In genomic region chr17:38705803-38706624, GRCh38 we compare ENCODE assay signal across 8 cellular contexts. TPM values are rescaled to one million over a fixed set of nuclear protein-coding genes. Genes with fewer than 3 reads are reported as not detected.
A peak's percentile ranks its signal among the peaks of the same experiment; 100 is the strongest.
DNase-seq lines count a peak whose midpoint lies in the region; TF ChIP-seq lines count a peak whose summit lies in the region.

No MANE protein-coding gene starts in this region.

- peak overlapping the region; percentile 95 for H3K4me2 ChIP-seq in Loucy (ENCODE audit: low read depth, low read length, poor library complexity, severe bottlenecking)

- no peak overlapping the region for H3K27ac ChIP-seq in endodermal cell (ENCODE audit: low read depth, low read length)
- peak overlapping the region; percentile 69 for H3K27ac ChIP-seq in temporal lobe (ENCODE audit: low read depth, low read length)

- in situ Hi-C loops in Caki2 (cut with HindIII; ENCODE audit: low pct_unique_long_range_greater_than_20kb, low sequenced_read_pairs), result no loop called here

- 0% methylated on average over 8 to 43 of the region's 44 CpGs for WGBS in endodermal cell (ENCODE audit: insufficient coverage in 1 of 2, insufficient read length in 1 of 2), 2 experiments

- H3K79me2 ChIP-seq in Loucy (ENCODE audit: insufficient read depth, low read length), result peaks cover 72% of the 10 kb centered on the region

- H3K27me3 ChIP-seq in Loucy (ENCODE audit: insufficient read depth, low read length, poor library complexity, severe bottlenecking), result no peaks in the 10 kb centered on the region
- H3K27me3 ChIP-seq in endodermal cell (ENCODE audit: control insufficient read depth, insufficient read depth, low read length, poor library complexity, severe bottlenecking), result peaks cover 15% of the 10 kb centered on the region

- H3K4me3 ChIP-seq in Loucy (ENCODE audit: low read length, poor library complexity, severe bottlenecking) (peak overlapping the region; percentile 93), endodermal cell (ENCODE audit: low read length) (peak overlapping the region; percentile 91)

- no peak overlapping the region for H2AFZ ChIP-seq in Loucy (ENCODE audit: low read length)

- H3K9me3 ChIP-seq in Loucy (ENCODE audit: insufficient read depth, low read depth, low read length) (no peaks in the 10 kb centered on the region), endodermal cell (ENCODE audit: control insufficient read depth, low read length) (no peaks in the 10 kb centered on the region)

- peaks cover 50% of the 10 kb centered on the region for H3K4me1 Mint-ChIP-seq in endodermal cell

- H3K9ac ChIP-seq in Loucy (ENCODE audit: low read depth, low read length, poor library complexity, severe bottlenecking) (peak overlapping the region; percentile 86), endodermal cell (ENCODE audit: extremely low read depth, low read length, poor library complexity, severe bottlenecking) (peak overlapping the region; percentile 55)

- no peaks in the 10 kb centered on the region for H3K9me3 Mint-ChIP-seq in endodermal cell

- H3K36me3 ChIP-seq in Loucy (ENCODE audit: insufficient read depth, low read length) (peaks cover 10% of the 10 kb centered on the region; the same call in 1 of the 2 replicates), endodermal cell (ENCODE audit: control insufficient read depth, insufficient read depth, low read length) (peaks cover 36% of the 10 kb centered on the region)

- H3K4me1 ChIP-seq in Loucy (ENCODE audit: insufficient read depth, low read length, poor library complexity, severe bottlenecking) (peaks cover 50% of the 10 kb centered on the region), endodermal cell (ENCODE audit: control insufficient read depth, insufficient read depth, low read length) (peaks cover 9% of the 10 kb centered on the region)

- peak; percentile 33 for DNase-seq in Caki2 (ENCODE audit: low read depth)
- peak; percentile 45 for DNase-seq in activated CD4-positive, alpha-beta T cell treated with anti-CD3 and anti-CD28 coated beads for 48 hours
- DNase-seq in endodermal cell, result peak; percentile 88
- DNase-seq in midbrain (lab: John Stamatoyannopoulos, UW), result peak; percentile 33
- DNase-seq in cortex of kidney (lab: John Stamatoyannopoulos, UW), result no peak
- no peak for DNase-seq in SIG-M5 (lab: John Stamatoyannopoulos, UW)

- H3K36me3 Mint-ChIP-seq in endodermal cell (ENCODE audit: low read depth), result peaks cover 28% of the 10 kb centered on the region

- no peaks in the 10 kb centered on the region for H3K9me2 ChIP-seq in Loucy (replicated peaks; ENCODE audit: low read depth, low read length)

- H3K27me3 Mint-ChIP-seq in endodermal cell (ENCODE audit: insufficient read depth), result peaks cover 31% of the 10 kb centered on the region

- H3K4me3 Mint-ChIP-seq in endodermal cell, result peak overlapping the region; percentile 83

- H3F3A ChIP-seq in Loucy (ENCODE audit: low read depth), result peaks cover 7% of the 10 kb centered on the region

- TF ChIP-seq CTCF in Loucy (conservative IDR thresholded peaks at IDR 0.05; ENCODE audit: low read length), result no peak
- TF ChIP-seq CTCF in endodermal cell (conservative IDR thresholded peaks at IDR 0.05), result no peak

- peaks cover 46% of the 10 kb centered on the region for H4K20me1 ChIP-seq in Loucy (ENCODE audit: insufficient read depth, low read length, poor library complexity, severe bottlenecking)

- H3K27ac Mint-ChIP-seq in endodermal cell, result peak overlapping the region; percentile 89

RNA-seq across cellular contexts. Expression of gene MLLT6, which starts 0.9 kb away (rescaled TPM):
- total RNA-seq in Caki2 (2014; rRNA removed; shearing (Covaris generic); ENCODE audit: low replicate concordance), result 22.8 and 27.9 TPM in 2 replicates
- 100 to 1,000 TPM; 112 to 127 TPM for total RNA-seq in endodermal cell
- polyA plus RNA-seq in endodermal cell (2013, experiment 1 of 2), result 54.4 TPM
- polyA plus RNA-seq in endodermal cell (2013, experiment 2 of 2), result 49.1 TPM
- total RNA-seq in temporal lobe, result 20.4 TPM

RNA-seq across cellular contexts. Expression of gene CISD3, which starts 24.1 kb away (rescaled TPM):
- 13.0 and 23.0 TPM in 2 replicates for total RNA-seq in Caki2 (2014; rRNA removed; shearing (Covaris generic); ENCODE audit: low replicate concordance)
- 10 to 100 TPM in 1 of 2 donors, 1 to 10 TPM in 1; 8.9 to 11.2 TPM for total RNA-seq in endodermal cell
- polyA plus RNA-seq in endodermal cell (2013, experiment 1 of 2), result 5.7 TPM
- polyA plus RNA-seq in endodermal cell (2013, experiment 2 of 2), result 6.3 TPM
- 0.98 TPM for total RNA-seq in temporal lobe

RNA-seq across cellular contexts. Expression of gene EPOP, which starts 31.3 kb away (rescaled TPM):
- 14.1 and 20.4 TPM in 2 replicates for total RNA-seq in Caki2 (2014; rRNA removed; shearing (Covaris generic); ENCODE audit: low replicate concordance)
- total RNA-seq in endodermal cell, result 1 to 10 TPM; 3.2 to 5.0 TPM
- 13.5 TPM for polyA plus RNA-seq in endodermal cell (2013, experiment 1 of 2)
- polyA plus RNA-seq in endodermal cell (2013, experiment 2 of 2), result 12.8 TPM
- 0.49 TPM for total RNA-seq in temporal lobe

RNA-seq across cellular contexts. Expression of gene PCGF2, which starts 42.1 kb away (rescaled TPM):
- total RNA-seq in Caki2 (2014; rRNA removed; shearing (Covaris generic); ENCODE audit: low replicate concordance), result 0.88 and 7.0 TPM in 2 replicates
- total RNA-seq in endodermal cell, result 100 to 1,000 TPM; 101 to 106 TPM
- 83.8 TPM for polyA plus RNA-seq in endodermal cell (2013, experiment 1 of 2)
- 72.3 TPM for polyA plus RNA-seq in endodermal cell (2013, experiment 2 of 2)
- total RNA-seq in temporal lobe, result 11.8 TPM

RNA-seq across cellular contexts. Expression of gene PSMB3, which starts 46.5 kb away (rescaled TPM):
- total RNA-seq in Caki2 (2014; rRNA removed; shearing (Covaris generic); ENCODE audit: low replicate concordance), result 364 and 410 TPM in 2 replicates
- total RNA-seq in endodermal cell, result 100 to 1,000 TPM; 192 to 244 TPM
- 230 TPM for polyA plus RNA-seq in endodermal cell (2013, experiment 1 of 2)
- 230 TPM for polyA plus RNA-seq in endodermal cell (2013, experiment 2 of 2)
- total RNA-seq in temporal lobe, result 74.7 TPM

Comparison
In these comparisons a context has a peak if more than half of its experiments do, and no peak if none do; other contexts are left out.
1. DNase-seq: peak in Caki2 (single experiment), activated CD4-positive, alpha-beta T cell treated with anti-CD3 and anti-CD28 coated beads for 48 hours (single experiment), endodermal cell (single experiment) and midbrain (single experiment); none in cortex of kidney (single experiment) and SIG-M5 (single experiment).